ENCODE assay signal across 8 cellular contexts in genomic region chr12:69330475-69331473, GRCh38. TPM values are rescaled to one million over a fixed set of nuclear protein-coding genes. Genes with fewer than 3 reads are reported as not detected.
DNase-seq lines count a peak whose midpoint lies in the region; ATAC-seq and TF ChIP-seq lines count a peak whose summit lies in the region.

No MANE protein-coding gene starts in this region.

- H3K36me3 Mint-ChIP-seq in activated T-helper 1 cell treated with anti-CD3 and anti-CD28 coated beads, Interleukin-12 subunit alpha, Interleukin-12 subunit beta, Interleukin-2, Interleukin-4 antibody, amounts not matched to agents 30 ng/mL and 10 ng/mL and 1 ng/mL, durations not matched to agents 14 hours and 24 hours and 36 hours (ENCODE audit: low read depth), result no peaks in the 10 kb centered on the region
- no peaks in the 10 kb centered on the region for H3K36me3 Mint-ChIP-seq in glutamatergic neuron (ENCODE audit: unreplicated experiment)

- H3K4me1 Mint-ChIP-seq in activated T-helper 1 cell treated with anti-CD3 and anti-CD28 coated beads, Interleukin-12 subunit alpha, Interleukin-12 subunit beta, Interleukin-2, Interleukin-4 antibody, amounts not matched to agents 30 ng/mL and 10 ng/mL and 1 ng/mL, durations not matched to agents 14 hours and 24 hours and 36 hours (ENCODE audit: low read depth), result peaks cover 15% of the 10 kb centered on the region
- H3K4me1 Mint-ChIP-seq in glutamatergic neuron (ENCODE audit: low read depth, unreplicated experiment), result peaks cover 5% of the 10 kb centered on the region

- H3K36me3 ChIP-seq in psoas muscle (ENCODE audit: insufficient read depth in 1 of 2, low read depth in 1 of 2) (no peaks in the 10 kb centered on the region), vagina (no peaks in the 10 kb centered on the region)

- H3K4me1 ChIP-seq in psoas muscle (peaks cover 6% of the 10 kb centered on the region), vagina (peaks cover 6% of the 10 kb centered on the region)

- WGBS in psoas muscle, 3 donors, result 13 to 15% (median 14%) methylated on average over 18 of the region's 18 CpGs

- TF ChIP-seq CTCF in glutamatergic neuron (IDR thresholded peaks at IDR 0.05; ENCODE audit: partially characterized antibody, unreplicated experiment), result no peak
- no peak for TF ChIP-seq CTCF in psoas muscle (IDR thresholded peaks at IDR 0.05)
- TF ChIP-seq CTCF in vagina (IDR thresholded peaks at IDR 0.05), result no peak

- no peaks in the 10 kb centered on the region for H3K9me3 Mint-ChIP-seq in activated T-helper 1 cell treated with anti-CD3 and anti-CD28 coated beads, Interleukin-12 subunit alpha, Interleukin-12 subunit beta, Interleukin-2, Interleukin-4 antibody, amounts not matched to agents 30 ng/mL and 10 ng/mL and 1 ng/mL, durations not matched to agents 14 hours and 24 hours and 36 hours
- no peaks in the 10 kb centered on the region for H3K9me3 Mint-ChIP-seq in glutamatergic neuron (ENCODE audit: unreplicated experiment)

- TF ChIP-seq POLR2A in vagina (IDR thresholded peaks at IDR 0.05), result no peak

- H3K27me3 ChIP-seq in psoas muscle (ENCODE audit: insufficient read depth in 3 of 3, low read length in 2 of 3) (peaks cover 0 to 10% (median 2%) of the 10 kb centered on the region in 3 donors), vagina (no peaks in the 10 kb centered on the region)

- intact Hi-C loops in activated T-helper 1 cell treated with anti-CD3 and anti-CD28 coated beads, Interleukin-12 subunit alpha, Interleukin-12 subunit beta, Interleukin-2, Interleukin-4 antibody, amounts not matched to agents 30 ng/mL and 10 ng/mL and 1 ng/mL, durations not matched to agents 14 hours and 24 hours and 36 hours (cut with micrococcal nuclease), result loop anchor here (2.0 kb wide), 1 partner anchor 40 kb away; no protein-coding TSS in a partner anchor
- intact Hi-C loops in psoas muscle (cut with DNase I) (no loop called here), vagina (cut with DNase I) (no loop called here)

- peak; percentile 52 for DNase-seq in NCI-H69 (lab: John Stamatoyannopoulos, UW)
- DNase-seq in activated T-helper 1 cell treated with anti-CD3 and anti-CD28 coated beads, Interleukin-12 subunit alpha, Interleukin-12 subunit beta, Interleukin-2, Interleukin-4 antibody, amounts not matched to agents 30 ng/mL and 10 ng/mL and 1 ng/mL, durations not matched to agents 14 hours and 24 hours and 36 hours (ENCODE audit: low spot score), result peak; percentile 22
- DNase-seq in glutamatergic neuron, result no peak
- no peak for DNase-seq in psoas muscle
- no peak for DNase-seq in vagina (ENCODE audit: extremely low spot score in 2 of 2)
- DNase-seq in HCEC 1CT, result no peak

- ATAC-seq in GM18498 (IDR thresholded peaks at IDR 0.05; ENCODE audit: unreplicated experiment), result peak; percentile 80
- ATAC-seq in HG02610 (IDR thresholded peaks at IDR 0.05; ENCODE audit: unreplicated experiment), result peak; percentile 63
- no peak for ATAC-seq in psoas muscle

- H3K27me3 Mint-ChIP-seq in activated T-helper 1 cell treated with anti-CD3 and anti-CD28 coated beads, Interleukin-12 subunit alpha, Interleukin-12 subunit beta, Interleukin-2, Interleukin-4 antibody, amounts not matched to agents 30 ng/mL and 10 ng/mL and 1 ng/mL, durations not matched to agents 14 hours and 24 hours and 36 hours (ENCODE audit: insufficient read depth), result peaks cover 12% of the 10 kb centered on the region
- H3K27me3 Mint-ChIP-seq in glutamatergic neuron (ENCODE audit: unreplicated experiment), result no peaks in the 10 kb centered on the region

- no peaks in the 10 kb centered on the region for H3K9me3 ChIP-seq in psoas muscle
- H3K9me3 ChIP-seq in vagina, result no peaks in the 10 kb centered on the region

- peak overlapping the region; percentile 87 for H3K27ac Mint-ChIP-seq in activated T-helper 1 cell treated with anti-CD3 and anti-CD28 coated beads, Interleukin-12 subunit alpha, Interleukin-12 subunit beta, Interleukin-2, Interleukin-4 antibody, amounts not matched to agents 30 ng/mL and 10 ng/mL and 1 ng/mL, durations not matched to agents 14 hours and 24 hours and 36 hours
- no peak overlapping the region for H3K27ac Mint-ChIP-seq in glutamatergic neuron (ENCODE audit: unreplicated experiment)

- peak overlapping the region; percentile 72 for H3K4me3 Mint-ChIP-seq in activated T-helper 1 cell treated with anti-CD3 and anti-CD28 coated beads, Interleukin-12 subunit alpha, Interleukin-12 subunit beta, Interleukin-2, Interleukin-4 antibody, amounts not matched to agents 30 ng/mL and 10 ng/mL and 1 ng/mL, durations not matched to agents 14 hours and 24 hours and 36 hours
- H3K4me3 Mint-ChIP-seq in glutamatergic neuron (ENCODE audit: unreplicated experiment), result peak overlapping the region; percentile 76

- H3K27ac ChIP-seq in psoas muscle (no peak overlapping the region), vagina (no peak overlapping the region)

- H3K4me3 ChIP-seq in psoas muscle (peak overlapping the region; percentile 63), vagina (peak overlapping the region; percentile 33 to 38)

RNA-seq across cellular contexts. Expression of gene LYZ, which starts 17.4 kb away (rescaled TPM):
- not detected in 2 replicates for total RNA-seq in activated T-helper 1 cell treated with anti-CD3 and anti-CD28 coated beads, Interleukin-12 subunit alpha, Interleukin-12 subunit beta, Interleukin-2, Interleukin-4 antibody, amounts not matched to agents 30 ng/mL and 10 ng/mL and 1 ng/mL, durations not matched to agents 14 hours and 24 hours and 36 hours
- 0.37 TPM for total RNA-seq in glutamatergic neuron (ENCODE audit: unreplicated experiment)
- 10 to 100 TPM in 1 of 4 donors, 1 to 10 TPM in 3; 6.1 to 26.7 (median 7.5) TPM for total RNA-seq in psoas muscle
- polyA plus RNA-seq in psoas muscle, result 1 to 10 TPM; 3.6 to 5.4 (median 5.0) TPM
- total RNA-seq in vagina, result 15.2 TPM

RNA-seq across cellular contexts. Expression of gene YEATS4, which starts 28.8 kb away (rescaled TPM):
- 45.2 and 47.2 TPM in 2 replicates for total RNA-seq in activated T-helper 1 cell treated with anti-CD3 and anti-CD28 coated beads, Interleukin-12 subunit alpha, Interleukin-12 subunit beta, Interleukin-2, Interleukin-4 antibody, amounts not matched to agents 30 ng/mL and 10 ng/mL and 1 ng/mL, durations not matched to agents 14 hours and 24 hours and 36 hours
- total RNA-seq in glutamatergic neuron (ENCODE audit: unreplicated experiment) (27.3 TPM), psoas muscle (10 to 100 TPM in 2 of 4 donors, 1 to 10 TPM in 2; 6.2 to 12.4 (median 9.5) TPM), vagina (6.1 TPM)
- 10 to 100 TPM; 12.4 to 17.7 (median 13.2) TPM for polyA plus RNA-seq in psoas muscle

Comparison
In these comparisons a context has a peak if more than half of its experiments do, and no peak if none do; other contexts are left out.
1. ATAC-seq: peak in GM18498 (single experiment) and HG02610 (single experiment); none in psoas muscle (0 of 4).
2. DNase-seq: peak in NCI-H69 (single experiment) and activated T-helper 1 cell treated with anti-CD3 and anti-CD28 coated beads, Interleukin-12 subunit alpha, Interleukin-12 subunit beta, Interleukin-2, Interleukin-4 antibody, amounts not matched to agents 30 ng/mL and 10 ng/mL and 1 ng/mL, durations not matched to agents 14 hours and 24 hours and 36 hours (single experiment); none in glutamatergic neuron (single experiment), psoas muscle (0 of 2), vagina (0 of 2) and HCEC 1CT (single experiment).